ENCODE assay signal across 26 cellular contexts in genomic region chr7:134058521-134058920, GRCh38.
"Had no signal": no experiment of that assay in that cellular context is flagged by ENCODE, and none has a peak within 500 bp of the region (broad histone marks: within the 10 kb centered on the region; RNA-seq: fewer than 3 reads in every experiment).

No MANE protein-coding gene starts in this region.

- H3K9me3 ChIP-seq: colonic mucosa, esophagus muscularis mucosa, esophagus squamous epithelium, gastrocnemius medialis, gastroesophageal sphincter, heart left ventricle, heart right ventricle had no signal

- DNase-seq: colonic mucosa; cortex of kidney; dorsolateral prefrontal cortex; effector CD4-positive, alpha-beta T cell; effector CD8-positive, alpha-beta T cell; effector memory CD4-positive, alpha-beta T cell; effector memory CD8-positive, alpha-beta T cell; endodermal cell; erythroblast; esophagus squamous epithelium; foreskin keratinocyte; foreskin melanocyte; gastrocnemius medialis; glutamatergic neuron; head of caudate nucleus; heart left ventricle; heart right ventricle had no signal

- H3K27me3 ChIP-seq: colonic mucosa, dorsolateral prefrontal cortex, esophagus muscularis mucosa, esophagus squamous epithelium, foreskin keratinocyte, gastrocnemius medialis, gastroesophageal sphincter, heart left ventricle, heart right ventricle had no signal

- FAIRE-seq: colon, endometrium, endothelial cell of umbilical vein, frontal cortex had no signal

- H3K4me3 ChIP-seq: colonic mucosa, coronary artery, dorsolateral prefrontal cortex, esophagus muscularis mucosa, esophagus squamous epithelium, gastrocnemius medialis, gastroesophageal sphincter, heart left ventricle, heart right ventricle had no signal

- H3K4me1 ChIP-seq: colonic mucosa, esophagus muscularis mucosa, esophagus squamous epithelium, foreskin keratinocyte, gastrocnemius medialis, gastroesophageal sphincter had no signal

- ATAC-seq: effector memory CD8-positive, alpha-beta T cell; esophagus mucosa; foreskin keratinocyte; gastrocnemius medialis; gastroesophageal sphincter; heart left ventricle; heart right ventricle had no signal

- H3K36me3 ChIP-seq: colonic mucosa, esophagus muscularis mucosa, gastrocnemius medialis, heart left ventricle, heart right ventricle had no signal

- H3K27ac ChIP-seq: colonic mucosa, coronary artery, dorsolateral prefrontal cortex, epithelial cell of prostate, esophagus muscularis mucosa, esophagus squamous epithelium, foreskin keratinocyte, gastrocnemius medialis, gastroesophageal sphincter, heart left ventricle, heart right ventricle had no signal
